Comparison of ENCODE assay signal across 15 cellular contexts in genomic region chr1:43241352-43241953, GRCh38. TPM values are rescaled to one million over a fixed set of nuclear protein-coding genes. Genes with fewer than 3 reads are reported as not detected.
DNase-seq lines count a peak whose midpoint lies in the region; ATAC-seq and TF ChIP-seq lines count a peak whose summit lies in the region.
"Had no signal": no experiment of that assay in that cellular context is flagged by ENCODE, and none has a peak within 500 bp of the region (broad histone marks: within the 10 kb centered on the region; RNA-seq: fewer than 3 reads in every experiment).

No MANE protein-coding gene starts in this region.

- 43 to 45% methylated on average over 6 of the region's 6 CpGs for WGBS in GM23248 (ENCODE audit: low coverage in 1 of 2, low lambda C conversion rate in 2 of 2, missing lambda C conversion rate in 2 of 2), 2 experiments
- 22% methylated on average over 6 of the region's 6 CpGs for WGBS in prostate gland

- DNase-seq in GM23248, result peak; percentile 53
- DNase-seq in RWPE2 (ENCODE audit: low spot score), result no peak
- DNase-seq in fibroblast of the aortic adventitia (ENCODE audit: low read depth), result peak; percentile 37
- DNase-seq in prostate gland (ENCODE audit: low spot score), result peak; percentile 36
- no peak for DNase-seq in NCI-H1694 treated with DMSO at 0.1 percent for 48 hours (lab: John Stamatoyannopoulos, UW)
- no peak for DNase-seq in GM13976 (ENCODE audit: low spot score)
- no peak for DNase-seq in stimulated activated CD4-positive, alpha-beta T cell treated with anti-CD3 and anti-CD28 coated beads, Interleukin-2, amount 100 ng/mL, for 24 hours
- DNase-seq: activated CD4-positive, alpha-beta T cell treated with anti-CD3 and anti-CD28 coated beads, Interleukin-2, amount 10 ng/mL, durations not matched to agents 24 days and 14 days; activated effector memory CD4-positive, alpha-beta T cell treated with anti-CD3 and anti-CD28 coated beads, Interleukin-2, amount 50 U/mL, for 16 hours; CD8-positive, alpha-beta memory T cell; cerebellar nuclear complex; NCI-H748 treated with DMSO at 0.1 percent for 48 hours had no signal

- no peaks in the 10 kb centered on the region for H3K27me3 ChIP-seq in GM23248 (replicated peaks; ENCODE audit: insufficient read depth)
- H3K27me3 ChIP-seq in RWPE2 (ENCODE audit: insufficient read depth, poor library complexity, severe bottlenecking), result no peaks in the 10 kb centered on the region
- no peaks in the 10 kb centered on the region for H3K27me3 ChIP-seq in prostate gland (replicated peaks; ENCODE audit: insufficient read depth)

- H2AFZ ChIP-seq in GM23248, result no peak overlapping the region

- in situ Hi-C loops in GM23248 (cut with MboI) (loop anchor here (25.0 kb wide), 2 partner anchors 421 to 696 kb away; partner anchors contain the start of genes ARTN, IPO13 and KDM4A), GM13976 (cut with MboI; ENCODE audit: low sequenced_read_pairs, unreplicated experiment) (loop anchor here (25.0 kb wide), 2 partner anchors 121 to 696 kb away; partner anchors contain the start of genes ARTN, CDC20, ELOVL1 and IPO13)

- H3K36me3 ChIP-seq in GM23248 (ENCODE audit: low read depth), result no peaks in the 10 kb centered on the region
- H3K36me3 ChIP-seq in RWPE2 (ENCODE audit: low read depth), result no peaks in the 10 kb centered on the region
- H3K36me3 ChIP-seq in prostate gland, result no peaks in the 10 kb centered on the region

- no peaks in the 10 kb centered on the region for H3K9me2 ChIP-seq in GM23248 (ENCODE audit: insufficient read depth)

- TF ChIP-seq CTCF in RWPE2 (IDR thresholded peaks at IDR 0.05; ENCODE audit: poor library complexity, severe bottlenecking) (no peak), fibroblast of the aortic adventitia (IDR thresholded peaks at IDR 0.05; ENCODE audit: insufficient read depth, low read length) (no peak), prostate gland (IDR thresholded peaks at IDR 0.05) (no peak), GM13976 (IDR thresholded peaks at IDR 0.05; ENCODE audit: borderline replicate concordance, control extremely low read depth, extremely low read depth, insufficient read depth, missing control alignments) (no peak)

- ATAC-seq in RWPE2 (ENCODE audit: low read depth) (peak; percentile 91), GM19328 (IDR thresholded peaks at IDR 0.05; ENCODE audit: unreplicated experiment) (no peak)

- intact Hi-C loops in prostate gland (cut with DNase I), result loop anchor here (5.0 kb wide), 1 partner anchor 51 kb away; no protein-coding TSS in a partner anchor

- no peak for TF ChIP-seq POLR2A in prostate gland (IDR thresholded peaks at IDR 0.05)

- no peaks in the 10 kb centered on the region for H3F3A ChIP-seq in GM23248 (ENCODE audit: insufficient read depth)

- H3K4me2 ChIP-seq in GM23248 (ENCODE audit: unreplicated experiment), result no peak overlapping the region

- no peaks in the 10 kb centered on the region for H3K79me2 ChIP-seq in GM23248 (ENCODE audit: insufficient read depth)

- H3K4me1 ChIP-seq in GM23248 (ENCODE audit: insufficient read depth), result no peaks in the 10 kb centered on the region
- no peaks in the 10 kb centered on the region for H3K4me1 ChIP-seq in RWPE2 (ENCODE audit: insufficient read depth, poor library complexity, severe bottlenecking)
- no peaks in the 10 kb centered on the region for H3K4me1 ChIP-seq in prostate gland (replicated peaks)

- no peak overlapping the region for H3K27ac ChIP-seq in GM23248
- peak overlapping the region; percentile 5 for H3K27ac ChIP-seq in RWPE2 (ENCODE audit: poor library complexity, severe bottlenecking)
- H3K27ac ChIP-seq in prostate gland, result peak overlapping the region; percentile 35 to 61

- H3K4me3 ChIP-seq in GM23248 (no peak overlapping the region), RWPE2 (ENCODE audit: severe bottlenecking) (no peak overlapping the region), fibroblast of the aortic adventitia (ENCODE audit: low read depth, low read length) (no peak overlapping the region), prostate gland (no peak overlapping the region)

- no peaks in the 10 kb centered on the region for H4K20me1 ChIP-seq in GM23248 (ENCODE audit: insufficient read depth)

- H3K9me3 ChIP-seq in GM23248 (ENCODE audit: low read depth) (no peaks in the 10 kb centered on the region), RWPE2 (ENCODE audit: severe bottlenecking) (no peaks in the 10 kb centered on the region), prostate gland (no peaks in the 10 kb centered on the region)

- no peak overlapping the region for H3K9ac ChIP-seq in GM23248

RNA-seq across cellular contexts. Expression of gene TMEM125, which starts 28.3 kb away (rescaled TPM):
- total RNA-seq in GM23248 (2014; rRNA removed; shearing (Covaris generic)), result not detected in 2 replicates
- not detected in 2 replicates for polyA plus RNA-seq in GM23248 (2016; fragmentation: Nextera tagmentation; extraction: Ambion mirVana)
- total RNA-seq in fibroblast of the aortic adventitia (ENCODE audit: low replicate concordance), result not detected in 2 replicates
- 10 to 100 TPM; 18.3 to 29.9 TPM for total RNA-seq in prostate gland
- total RNA-seq: activated CD4-positive, alpha-beta T cell treated with anti-CD3 and anti-CD28 coated beads, Interleukin-2, amount 10 ng/mL, durations not matched to agents 24 days and 14 days; CD8-positive, alpha-beta memory T cell had no signal
- polyA plus RNA-seq: CD8-positive, alpha-beta memory T cell had no signal

RNA-seq across cellular contexts. Expression of gene C1orf210, which starts 43.9 kb away (rescaled TPM):
- not detected in 2 replicates for total RNA-seq in GM23248 (2014; rRNA removed; shearing (Covaris generic))
- polyA plus RNA-seq in GM23248 (2016; fragmentation: Nextera tagmentation; extraction: Ambion mirVana), result not detected in 2 replicates
- total RNA-seq in fibroblast of the aortic adventitia (ENCODE audit: low replicate concordance) (not detected in 2 replicates), prostate gland (10 to 100 TPM in 1 of 2 donors, 1 to 10 TPM in 1; 5.5 to 21.7 TPM)
- total RNA-seq: activated CD4-positive, alpha-beta T cell treated with anti-CD3 and anti-CD28 coated beads, Interleukin-2, amount 10 ng/mL, durations not matched to agents 24 days and 14 days; CD8-positive, alpha-beta memory T cell; fibroblast of villous mesenchyme; neural crest cell had no signal
- polyA plus RNA-seq: CD8-positive, alpha-beta memory T cell had no signal

RNA-seq across cellular contexts. Expression of gene TIE1, which starts 59.3 kb away (rescaled TPM):
- total RNA-seq in GM23248 (2014; rRNA removed; shearing (Covaris generic)), result not detected in 2 replicates
- polyA plus RNA-seq in GM23248 (2016; fragmentation: Nextera tagmentation; extraction: Ambion mirVana), result 0.10 and 0.21 TPM in 2 replicates
- 0.81 and 5.2 TPM in 2 replicates for total RNA-seq in fibroblast of the aortic adventitia (ENCODE audit: low replicate concordance)
- total RNA-seq in prostate gland, result 10 to 100 TPM; 18.7 to 21.7 TPM
- polyA plus RNA-seq: CD8-positive, alpha-beta memory T cell had no signal

Comparison
In these comparisons a context has a peak if more than half of its experiments do, and no peak if none do; other contexts are left out.
1. DNase-seq: peak in GM23248 (single experiment), fibroblast of the aortic adventitia (single experiment) and prostate gland (single experiment); none in RWPE2 (single experiment), NCI-H1694 treated with DMSO at 0.1 percent for 48 hours (single experiment), GM13976 (single experiment) and stimulated activated CD4-positive, alpha-beta T cell treated with anti-CD3 and anti-CD28 coated beads, Interleukin-2, amount 100 ng/mL, for 24 hours (0 of 2).
2. RNA of gene TMEM125, which starts 28.3 kb away (total RNA-seq): 18.3 to 29.9 TPM in prostate gland; not detected in GM23248 and not detected in fibroblast of the aortic adventitia; every median in the first group is over 10 times any median in the second.